In the genomic region with DNA sequence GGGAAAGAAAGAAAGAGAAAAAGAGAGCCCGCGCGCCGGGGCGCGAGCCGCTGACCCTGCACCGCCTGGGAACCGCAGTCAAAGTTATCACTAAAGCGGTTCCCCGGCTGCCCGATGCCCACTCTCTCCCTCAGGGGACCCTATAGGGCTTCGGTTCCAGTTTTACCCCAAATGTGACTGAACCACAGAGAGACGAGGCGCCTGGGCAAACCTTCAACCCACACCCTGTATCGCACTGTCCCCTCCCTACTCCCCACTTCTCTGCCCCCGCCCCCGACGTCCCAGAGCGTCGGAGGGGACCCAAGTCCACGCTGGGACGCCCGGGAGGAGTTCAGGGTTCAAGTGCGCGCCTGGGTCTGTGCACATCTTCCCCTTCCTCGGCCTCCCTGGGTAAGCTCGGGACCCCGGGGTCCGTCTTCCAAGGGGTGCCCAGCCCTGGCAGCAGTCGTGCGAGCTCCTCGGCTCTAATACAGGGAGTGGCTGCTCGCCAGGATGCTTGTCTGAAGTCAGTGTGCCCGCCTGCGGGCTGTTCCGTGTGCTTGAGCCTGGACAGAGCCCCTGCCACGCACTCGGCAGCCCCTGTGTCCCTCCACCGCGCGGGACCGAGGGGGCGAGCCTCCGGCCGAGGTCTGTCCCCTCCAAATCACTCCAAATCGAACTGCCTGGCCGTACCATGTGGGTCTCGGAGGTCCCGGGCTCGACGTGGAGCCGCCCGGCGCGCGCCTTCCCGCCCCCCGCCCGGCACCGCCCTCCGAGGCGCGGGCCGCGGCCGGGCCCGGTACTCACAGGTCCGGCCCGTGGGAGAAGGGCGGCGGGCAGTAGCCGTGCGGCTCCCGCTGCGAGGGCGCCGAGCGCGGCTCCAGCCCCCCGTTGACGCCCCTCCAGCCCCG, we compare ENCODE assay signal across 8 cellular contexts. TPM values are rescaled to one million over a fixed set of nuclear protein-coding genes. Genes with fewer than 3 reads are reported as not detected.
DNase-seq lines count a peak whose midpoint lies in the region; ATAC-seq, FAIRE-seq and TF ChIP-seq lines count a peak whose summit lies in the region.

No MANE protein-coding gene starts in this region.

- H3K9me3 ChIP-seq in gastroesophageal sphincter (no peaks in the 10 kb centered on the region), pancreas (no peaks in the 10 kb centered on the region)

- H3K27ac ChIP-seq in gastroesophageal sphincter (peak overlapping the region in 3 of 4 donors; percentile 23 to 67 (median 63)), pancreas (no peak overlapping the region)

- H3K36me3 ChIP-seq in gastroesophageal sphincter (no peaks in the 10 kb centered on the region), pancreas (no peaks in the 10 kb centered on the region)

- FAIRE-seq in pancreas (lab: Jason Lieb, UNC): no peak

- H3K27me3 ChIP-seq in gastroesophageal sphincter: peaks cover 28% of the 10 kb centered on the region
- H3K27me3 ChIP-seq in pancreas: peaks cover 0 to 14% (median 0%) of the 10 kb centered on the region in 4 donors

- TF ChIP-seq POLR2A in gastroesophageal sphincter (IDR thresholded peaks at IDR 0.05): no peak

- 0% methylated on average over 6 to 12 of the region's 83 CpGs for WGBS in gastroesophageal sphincter (ENCODE audit: low coverage in 1 of 2), 2 donors
- 1% methylated on average over 46 to 83 of the region's 83 CpGs for WGBS in pancreas, 2 donors

- TF ChIP-seq CTCF in gastroesophageal sphincter (IDR thresholded peaks at IDR 0.05) (no peak), pancreas (IDR thresholded peaks at IDR 0.05) (no peak)

- intact Hi-C loops in pancreas (cut with DNase I): no loop called here

- H3K4me1 ChIP-seq in gastroesophageal sphincter (peaks cover 0 to 26% (median 0%) of the 10 kb centered on the region in 3 donors), pancreas (peaks cover 0 to 9% (median 0%) of the 10 kb centered on the region in 3 donors)

- TF ChIP-seq EP300 in gastroesophageal sphincter (IDR thresholded peaks at IDR 0.05): no peak

- ATAC-seq in GM21737 (IDR thresholded peaks at IDR 0.05; ENCODE audit: unreplicated experiment): peak; percentile 31
- ATAC-seq in gastroesophageal sphincter: peak; percentile 46
- ATAC-seq in pancreas: peak; percentile 49 to 64 (median 50)

- in situ Hi-C loops in KBM-7 (cut with MboI; ENCODE audit: low pct_unique_long_range_greater_than_20kb, low sequenced_read_pairs): no loop called here

- H3K4me3 ChIP-seq in gastroesophageal sphincter (peak overlapping the region; percentile 54 to 73), pancreas (peak overlapping the region; percentile 21 to 50 (median 40))

- DNase-seq in ELR (ENCODE audit: low read depth) (peak; percentile 30), KBM-7 (peak; percentile 23), pancreas (peak in 4 of 6 donors; percentile 16 to 72 (median 46)), putamen (ENCODE audit: low spot score) (no peak), COLO829 (ENCODE audit: low spot score) (no peak)
- peak; percentile 49 to 57 for DNase-seq in activated T-cell treated with anti-CD3 and anti-CD28 coated beads, Interleukin-2, amount 50 U/mL, for 48 hours

RNA-seq across cellular contexts. Expression of a gene that starts 0.9 kb away (rescaled TPM):
- total RNA-seq in gastroesophageal sphincter: 1 to 10 TPM in 2 of 4 donors, under 1 TPM in 2; 0.50 to 8.9 (median 3.3) TPM
- total RNA-seq in pancreas: under 1 TPM in 3 of 6 donors, not detected in 3; 0.03 to 0.06 (median 0.06) TPM
- under 1 TPM; 0.02 to 0.04 TPM for polyA plus RNA-seq in pancreas

Comparison
In these comparisons a context has a peak if more than half of its experiments do, and no peak if none do; other contexts are left out.
1. DNase-seq: peak in ELR (single experiment), KBM-7 (single experiment), activated T-cell treated with anti-CD3 and anti-CD28 coated beads, Interleukin-2, amount 50 U/mL, for 48 hours (2 of 2) and pancreas (4 of 6); none in putamen (single experiment) and COLO829 (single experiment).
2. H3K27ac ChIP-seq: peak in gastroesophageal sphincter (3 of 4); none in pancreas (0 of 4).
3. Peak in every context shown above with its lines, with median percentiles within 50 percentile points of each other: ATAC-seq.